16 cellular contexts compared by ENCODE assay signal in the genomic region with DNA sequence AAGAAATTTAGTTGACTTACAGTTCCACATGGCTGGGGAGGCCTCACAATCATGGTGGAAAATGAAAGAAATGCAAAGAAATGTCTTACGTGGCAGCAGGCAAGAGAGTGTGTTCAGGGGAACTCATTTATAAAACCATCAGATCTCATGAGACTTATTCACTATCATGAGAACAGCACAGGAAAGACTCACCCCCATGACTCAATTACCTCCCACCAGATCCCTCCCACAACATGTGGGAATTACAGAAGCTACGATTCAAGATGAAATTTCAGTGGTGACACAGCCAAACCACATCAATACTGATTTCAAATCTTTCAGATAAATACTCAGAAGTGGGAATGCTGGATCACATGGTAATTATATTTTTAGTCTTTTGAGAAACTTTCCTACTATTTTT.
DNase-seq lines count a peak whose midpoint lies in the region; ATAC-seq and TF ChIP-seq lines count a peak whose summit lies in the region.
"Had no signal": no experiment of that assay in that cellular context is flagged by ENCODE, and none has a peak within 500 bp of the region (broad histone marks: within the 10 kb centered on the region; RNA-seq: fewer than 3 reads in every experiment).

No MANE protein-coding gene starts in this region.

- peaks cover 11% of the 10 kb centered on the region for H3K4me1 Mint-ChIP-seq in stimulated activated naive CD8-positive, alpha-beta T cell treated with anti-CD3 and anti-CD28 coated beads, Interleukin-15, amount 100 ng/mL, for 72 hours

- TF ChIP-seq CTCF in astrocyte of the cerebellum (IDR thresholded peaks at IDR 0.05; ENCODE audit: low read depth, low read length, missing control alignments) = no peak

- no peak overlapping the region for H3K27ac Mint-ChIP-seq in stimulated activated naive CD8-positive, alpha-beta T cell treated with anti-CD3 and anti-CD28 coated beads, Interleukin-15, amount 100 ng/mL, for 72 hours

- H3K4me3 Mint-ChIP-seq in stimulated activated naive CD8-positive, alpha-beta T cell treated with anti-CD3 and anti-CD28 coated beads, Interleukin-15, amount 100 ng/mL, for 72 hours = peak overlapping the region in 1 of 2 donors; percentile 8

- in situ Hi-C loops in astrocyte of the cerebellum (cut with HindIII; ENCODE audit: low sequenced_read_pairs) = no loop called here

- DNase-seq in activated CD4-positive, alpha-beta T cell treated with anti-CD3 and anti-CD28 coated beads for 24 hours (ENCODE audit: low read depth in 2 of 2) = peak; percentile 0 to 11
- no peak for DNase-seq in activated CD4-positive, alpha-beta T cell treated with anti-CD3 and anti-CD28 coated beads, Interleukin-2, amount 50 U/mL, for 4 hours
- DNase-seq in stimulated activated CD4-positive, alpha-beta T cell treated with anti-CD3 and anti-CD28 coated beads, Interleukin-1b, Interleukin-23, amount 100 ng/mL, for 48 hours = peak; percentile 19
- DNase-seq in stimulated activated CD4-positive, alpha-beta T cell treated with anti-CD3 and anti-CD28 coated beads, Interleukin-4, amount 100 ng/mL, for 24 hours = no peak
- DNase-seq in astrocyte of the cerebellum (ENCODE audit: low read depth) (peak; percentile 6), cerebellar nuclear complex (lab: John Stamatoyannopoulos, UW) (no peak)
- peak in 1 of 2 donors; percentile 10 for DNase-seq in stimulated activated naive CD8-positive, alpha-beta T cell treated with anti-CD3 and anti-CD28 coated beads, Interleukin-15, amount 100 ng/mL, for 72 hours
- DNase-seq: 8988T, KBM-7, NCI-H1048, NCI-H1694, NCI-H2107, NCI-H226, NCI-H526 treated with DMSO at 0.1 percent for 48 hours had no signal

- peak; percentile 43 for ATAC-seq in stimulated activated naive CD8-positive, alpha-beta T cell treated with anti-CD3 and anti-CD28 coated beads, Interleukin-15, amount 100 ng/mL, for 72 hours
- ATAC-seq in GM19023 (IDR thresholded peaks at IDR 0.05; ENCODE audit: unreplicated experiment) = no peak

- peaks cover 20 to 31% of the 10 kb centered on the region in 2 donors for H3K9me3 Mint-ChIP-seq in stimulated activated naive CD8-positive, alpha-beta T cell treated with anti-CD3 and anti-CD28 coated beads, Interleukin-15, amount 100 ng/mL, for 72 hours

- no peaks in the 10 kb centered on the region for H3K27me3 Mint-ChIP-seq in stimulated activated naive CD8-positive, alpha-beta T cell treated with anti-CD3 and anti-CD28 coated beads, Interleukin-15, amount 100 ng/mL, for 72 hours

- no peak overlapping the region for H3K4me3 ChIP-seq in astrocyte of the cerebellum (ENCODE audit: low read depth, low read length)
- H3K4me3 ChIP-seq: BLaER1 had no signal

Comparison
In these comparisons a context has a peak if more than half of its experiments do, and no peak if none do; other contexts are left out.
1. DNase-seq: peak in activated CD4-positive, alpha-beta T cell treated with anti-CD3 and anti-CD28 coated beads for 24 hours (2 of 2), stimulated activated CD4-positive, alpha-beta T cell treated with anti-CD3 and anti-CD28 coated beads, Interleukin-1b, Interleukin-23, amount 100 ng/mL, for 48 hours (single experiment) and astrocyte of the cerebellum (single experiment); none in activated CD4-positive, alpha-beta T cell treated with anti-CD3 and anti-CD28 coated beads, Interleukin-2, amount 50 U/mL, for 4 hours (0 of 2), stimulated activated CD4-positive, alpha-beta T cell treated with anti-CD3 and anti-CD28 coated beads, Interleukin-4, amount 100 ng/mL, for 24 hours (single experiment) and cerebellar nuclear complex (0 of 2).